Comparison of ENCODE assay signal across 15 cellular contexts in genomic region chr15:66578286-66578875, GRCh38. TPM values are rescaled to one million over a fixed set of nuclear protein-coding genes. Genes with fewer than 3 reads are reported as not detected.
DNase-seq lines count a peak whose midpoint lies in the region; ATAC-seq, FAIRE-seq and TF ChIP-seq lines count a peak whose summit lies in the region.
"Had no signal": no experiment of that assay in that cellular context is flagged by ENCODE, and none has a peak within 500 bp of the region (broad histone marks: within the 10 kb centered on the region; RNA-seq: fewer than 3 reads in every experiment).

No MANE protein-coding gene starts in this region.

- H3K4me1 ChIP-seq in heart left ventricle: peaks cover 0 to 22% (median 5%) of the 10 kb centered on the region in 12 donors
- H3K4me1 ChIP-seq in PC-3 (ENCODE audit: insufficient read depth, low read length): peaks cover 14% of the 10 kb centered on the region

- intact Hi-C loops in heart left ventricle (cut with DNase I) (no loop called here), left ventricle myocardium superior (cut with micrococcal nuclease) (no loop called here), PC-3 (cut with micrococcal nuclease) (no loop called here)

- no peak for DNase-seq in heart left ventricle
- no peak for DNase-seq in left ventricle myocardium superior
- DNase-seq in PC-3: peak; percentile 73
- no peak for DNase-seq in stimulated activated naive CD8-positive, alpha-beta T cell treated with anti-CD3 and anti-CD28 coated beads, Interleukin-15, Interleukin-2, amounts not matched to agents 100 U/mL and 50 U/mL, for 24 hours
- DNase-seq in left lobe of liver (ENCODE audit: low spot score): no peak
- DNase-seq in GM12891 (ENCODE audit: insufficient read length, low spot score): no peak
- DNase-seq: activated naive CD4-positive, alpha-beta T cell treated with Interleukin-2 at 50 U/mL for 16 hours; GDM1; NCI-H2029 treated with DMSO at 0.1 percent for 48 hours had no signal

- H3K27me3 ChIP-seq in heart left ventricle (no peaks in the 10 kb centered on the region), PC-3 (ENCODE audit: low read length) (no peaks in the 10 kb centered on the region)
- H3K27me3 ChIP-seq: BLaER1 had no signal

- 45 to 65% (median 53%) methylated on average over 8 to 10 of the region's 10 CpGs for WGBS in heart left ventricle, 4 donors

- no peak for FAIRE-seq in GM12891 (lab: Jason Lieb, UNC)

- H3K9me3 ChIP-seq in heart left ventricle: no peaks in the 10 kb centered on the region
- H3K9me3 ChIP-seq in PC-3 (ENCODE audit: low read length): no peaks in the 10 kb centered on the region
- H3K9me3 ChIP-seq: BLaER1 had no signal

- no peaks in the 10 kb centered on the region for H3F3A ChIP-seq in PC-3 (ENCODE audit: low read length, unreplicated experiment)

- peak overlapping the region in 1 of 12 donors; percentile 34 for H3K27ac ChIP-seq in heart left ventricle
- H3K27ac ChIP-seq in PC-3 (ENCODE audit: low read length): peak overlapping the region; percentile 15; the same call in 1 of the 2 replicates
- H3K27ac ChIP-seq: BLaER1 had no signal

- POLR2A ChIA-PET in PC-3 (lab: Charles Lee; ENCODE audit: unreplicated experiment): no interaction called here

- 0 out of 2 replicates have a peak overlapping the region, but pooled peaks have one; percentile 42 for H2AFZ ChIP-seq in PC-3 (ENCODE audit: low read length)

- CTCF ChIA-PET in PC-3 (lab: Charles Lee): no interaction called here

- BruUV-seq in PC-3 (replicated peaks; lab: Mats Ljungman, UMichigan): no TSS peak

- H3K79me2 ChIP-seq in PC-3 (ENCODE audit: low read length): no peaks in the 10 kb centered on the region

- no peak for TF ChIP-seq CTCF in heart left ventricle (IDR thresholded peaks at IDR 0.05)
- no peak for TF ChIP-seq CTCF in PC-3 (conservative IDR thresholded peaks at IDR 0.05; ENCODE audit: low read depth, low read length)

- H3K9ac ChIP-seq in PC-3 (ENCODE audit: low read length): no peak overlapping the region
- H3K9ac ChIP-seq: BLaER1 had no signal

- no peak for TF ChIP-seq POLR2A in heart left ventricle (IDR thresholded peaks at IDR 0.05)
- TF ChIP-seq POLR2A in GM12891 (IDR thresholded peaks at IDR 0.05; ENCODE audit: low read depth, low read length): no peak

- ATAC-seq in heart left ventricle (peak in 3 of 4 donors; percentile 39 to 76 (median 44)), left ventricle myocardium superior (no peak), PC-3 (peak; percentile 78), esophagus mucosa (peak; percentile 76), left lobe of liver (no peak), HG02623 (IDR thresholded peaks at IDR 0.05; ENCODE audit: unreplicated experiment) (no peak)
- peak; percentile 68 for ATAC-seq in stimulated activated naive CD8-positive, alpha-beta T cell treated with anti-CD3 and anti-CD28 coated beads, Interleukin-15, Interleukin-2, amounts not matched to agents 100 U/mL and 50 U/mL, for 24 hours
- ATAC-seq: Panc1 had no signal

- no peaks in the 10 kb centered on the region for H3K9me2 ChIP-seq in PC-3 (replicated peaks; ENCODE audit: low read length)

- H3K4me2 ChIP-seq in PC-3 (ENCODE audit: low read length): no peak overlapping the region
- H3K4me2 ChIP-seq: BLaER1 had no signal

- no peaks in the 10 kb centered on the region for H3K36me3 ChIP-seq in heart left ventricle
- no peaks in the 10 kb centered on the region for H3K36me3 ChIP-seq in PC-3 (ENCODE audit: low read depth, low read length)
- H3K36me3 ChIP-seq: BLaER1 had no signal

- H3K4me3 ChIP-seq in heart left ventricle (no peak overlapping the region), PC-3 (ENCODE audit: low read length) (no peak overlapping the region)
- H3K4me3 ChIP-seq: BLaER1 had no signal

- H4K20me1 ChIP-seq in PC-3 (ENCODE audit: low read length): no peaks in the 10 kb centered on the region
- H4K20me1 ChIP-seq: BLaER1 had no signal

TF ChIP-seq in GM12891, 5 proteins besides CTCF, POLR2A, EP300 and RAD21:
- TF ChIP-seq POLR2AphosphoS5 (IDR thresholded peaks at IDR 0.05; ENCODE audit: low read depth, low read length) (no peak), POU2F2 (IDR thresholded peaks at IDR 0.05; ENCODE audit: low read depth, low read length) (no peak), TAF1 (IDR thresholded peaks at IDR 0.05; ENCODE audit: low read depth, low read length) (no peak), SPI1 (IDR thresholded peaks at IDR 0.05; ENCODE audit: low read depth, low read length) (no peak), PAX5 (IDR thresholded peaks at IDR 0.05; ENCODE audit: insufficient read depth, low read length, severe bottlenecking) (no peak)
TF ChIP-seq in GM12891: peak in this region for 0.

RNA-seq across cellular contexts. Expression of gene LCTL, which starts 12.6 kb away (rescaled TPM):
- total RNA-seq in heart left ventricle: not detected
- not detected for polyA plus RNA-seq in heart left ventricle
- total RNA-seq in left ventricle myocardium superior: not detected
- not detected in 2 replicates for total RNA-seq in PC-3 (2014; rRNA removed)
- not detected for total RNA-seq in esophagus mucosa
- total RNA-seq in left lobe of liver: not detected
- polyA plus RNA-seq in GM12891 (2012; ENCODE audit: low read depth, missing spikeins): 0.12 TPM
- total RNA-seq: skeletal muscle tissue, urinary bladder had no signal
- polyA plus RNA-seq: urinary bladder had no signal

Comparison
In these comparisons a context has a peak if more than half of its experiments do, and no peak if none do; other contexts are left out.
1. ATAC-seq: peak in heart left ventricle (3 of 4), PC-3 (single experiment), esophagus mucosa (single experiment) and stimulated activated naive CD8-positive, alpha-beta T cell treated with anti-CD3 and anti-CD28 coated beads, Interleukin-15, Interleukin-2, amounts not matched to agents 100 U/mL and 50 U/mL, for 24 hours (single experiment); none in left ventricle myocardium superior (single experiment), left lobe of liver (single experiment) and HG02623 (single experiment).